Comparison of ENCODE assay signal across 9 cellular contexts in the genomic region with DNA sequence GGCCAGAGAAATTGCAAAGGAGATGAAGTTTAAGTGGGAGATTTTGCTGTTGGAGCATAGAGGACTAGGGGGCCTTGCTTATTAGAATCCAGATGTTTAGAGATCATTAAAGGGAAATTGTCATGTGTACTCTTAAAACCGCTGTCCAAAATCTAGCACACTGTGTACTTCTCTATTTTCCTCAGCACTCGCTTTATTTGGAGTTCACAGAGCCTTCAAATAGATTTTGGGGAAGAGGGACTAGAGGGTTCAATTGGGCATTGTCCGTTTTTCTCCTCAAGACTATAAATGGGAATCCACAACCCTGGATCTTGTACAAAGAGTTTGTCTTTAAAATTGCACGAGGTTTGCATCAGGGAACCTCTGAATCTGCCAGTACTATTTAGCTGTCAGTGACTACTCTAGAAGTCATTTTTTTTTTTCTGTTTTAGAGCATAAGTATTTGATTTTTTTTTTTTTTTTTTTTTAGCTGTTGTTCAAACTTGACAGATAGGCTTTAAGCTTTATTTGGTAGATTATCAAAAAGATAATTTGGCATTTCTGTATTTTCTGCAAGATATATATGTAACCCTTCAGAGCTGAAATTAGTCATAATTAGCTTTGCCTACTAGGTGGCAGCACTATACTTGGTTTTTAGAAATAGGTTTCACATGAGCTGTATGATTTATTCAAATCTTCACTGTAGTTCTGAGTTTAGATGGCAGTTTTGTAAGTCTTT. TPM values are rescaled to one million over a fixed set of nuclear protein-coding genes. Genes with fewer than 3 reads are reported as not detected.
DNase-seq lines count a peak whose midpoint lies in the region; ATAC-seq and TF ChIP-seq lines count a peak whose summit lies in the region.
"Had no signal": no experiment of that assay in that cellular context is flagged by ENCODE, and none has a peak within 500 bp of the region (broad histone marks: within the 10 kb centered on the region; RNA-seq: fewer than 3 reads in every experiment).

No MANE protein-coding gene starts in this region.

- no peak overlapping the region for H3K4me3 ChIP-seq in adipocyte (ENCODE audit: low read length)
- no peak overlapping the region for H3K4me3 ChIP-seq in Peyer's patch
- H3K4me3 ChIP-seq: BLaER1 had no signal

- no peak for TF ChIP-seq POLR2A in Peyer's patch (IDR thresholded peaks at IDR 0.05)

- peaks cover 23% of the 10 kb centered on the region for H3K4me1 ChIP-seq in adipocyte (ENCODE audit: control insufficient read depth, insufficient read depth, low read length)
- no peaks in the 10 kb centered on the region for H3K4me1 ChIP-seq in Peyer's patch
- H3K4me1 ChIP-seq: BLaER1 had no signal

- H3K36me3 ChIP-seq in adipocyte (ENCODE audit: control insufficient read depth, insufficient read depth, low read length, severe bottlenecking) (peaks cover 50% of the 10 kb centered on the region), Peyer's patch (peaks cover 0 to 25% (median 0%) of the 10 kb centered on the region in 3 donors)

- H3K27ac ChIP-seq in Peyer's patch: no peak overlapping the region
- H3K27ac ChIP-seq: BLaER1 had no signal

- TF ChIP-seq CTCF in Peyer's patch (IDR thresholded peaks at IDR 0.05): peak in 3 of 6 experiments; percentile 27 to 44 (median 42)

- DNase-seq in DMS153 treated with DMSO at 0.1 percent for 48 hours (lab: John Stamatoyannopoulos, UW; ENCODE audit: unreplicated experiment): peak; percentile 35
- no peak for DNase-seq in DMS153 (lab: John Stamatoyannopoulos, UW)
- peak; percentile 52 for DNase-seq in M059J (ENCODE audit: low read depth)
- peak; percentile 85 for DNase-seq in adipocyte (ENCODE audit: low read depth)
- peak; percentile 74 for DNase-seq in iris pigment epithelial cell (ENCODE audit: low read depth)
- DNase-seq in Peyer's patch: no peak
- no peak for DNase-seq in stimulated activated CD4-positive, alpha-beta T cell treated with anti-CD3 and anti-CD28 coated beads, Interleukin-4, amount 100 ng/mL, for 1 hour

- H3K27me3 ChIP-seq in adipocyte (replicated peaks; ENCODE audit: control insufficient read depth, insufficient read depth, low read length): no peaks in the 10 kb centered on the region
- no peaks in the 10 kb centered on the region for H3K27me3 ChIP-seq in Peyer's patch
- H3K27me3 ChIP-seq: BLaER1 had no signal

- H3K9me3 ChIP-seq in adipocyte (ENCODE audit: control insufficient read depth, low read length): no peaks in the 10 kb centered on the region
- H3K9me3 ChIP-seq in Peyer's patch: no peaks in the 10 kb centered on the region
- H3K9me3 ChIP-seq: BLaER1 had no signal

- H3K9ac ChIP-seq in adipocyte (ENCODE audit: low read length): peak overlapping the region; percentile 18
- H3K9ac ChIP-seq: BLaER1 had no signal

- ATAC-seq in GM21576 (IDR thresholded peaks at IDR 0.05; ENCODE audit: unreplicated experiment): peak; percentile 61

RNA-seq across cellular contexts. Expression of gene PMS1, which starts 14.2 kb away (rescaled TPM):
- 17.5 and 22.8 TPM in 2 replicates for total RNA-seq in M059J (2014; rRNA removed; shearing (Covaris generic))
- total RNA-seq in Peyer's patch: 10 to 100 TPM; 13.6 to 47.0 (median 14.5) TPM

RNA-seq across cellular contexts. Expression of gene ORMDL1, which starts 14.3 kb away (rescaled TPM):
- total RNA-seq in M059J (2014; rRNA removed; shearing (Covaris generic)): 76.3 and 81.1 TPM in 2 replicates
- total RNA-seq in Peyer's patch: 100 to 1,000 TPM in 1 of 4 donors, 10 to 100 TPM in 3; 73.4 to 102 (median 87.6) TPM

RNA-seq across cellular contexts. Expression of gene OSGEPL1, which starts 35.9 kb away (rescaled TPM):
- total RNA-seq in M059J (2014; rRNA removed; shearing (Covaris generic)): 6.2 and 13.4 TPM in 2 replicates
- 1 to 10 TPM; 3.0 to 9.9 (median 4.3) TPM for total RNA-seq in Peyer's patch

Comparison
In these comparisons a context has a peak if more than half of its experiments do, and no peak if none do; other contexts are left out.
1. DNase-seq: peak in DMS153 treated with DMSO at 0.1 percent for 48 hours (single experiment), M059J (single experiment), adipocyte (single experiment) and iris pigment epithelial cell (single experiment); none in DMS153 (single experiment), Peyer's patch (0 of 3) and stimulated activated CD4-positive, alpha-beta T cell treated with anti-CD3 and anti-CD28 coated beads, Interleukin-4, amount 100 ng/mL, for 1 hour (single experiment).